In the genomic region with DNA sequence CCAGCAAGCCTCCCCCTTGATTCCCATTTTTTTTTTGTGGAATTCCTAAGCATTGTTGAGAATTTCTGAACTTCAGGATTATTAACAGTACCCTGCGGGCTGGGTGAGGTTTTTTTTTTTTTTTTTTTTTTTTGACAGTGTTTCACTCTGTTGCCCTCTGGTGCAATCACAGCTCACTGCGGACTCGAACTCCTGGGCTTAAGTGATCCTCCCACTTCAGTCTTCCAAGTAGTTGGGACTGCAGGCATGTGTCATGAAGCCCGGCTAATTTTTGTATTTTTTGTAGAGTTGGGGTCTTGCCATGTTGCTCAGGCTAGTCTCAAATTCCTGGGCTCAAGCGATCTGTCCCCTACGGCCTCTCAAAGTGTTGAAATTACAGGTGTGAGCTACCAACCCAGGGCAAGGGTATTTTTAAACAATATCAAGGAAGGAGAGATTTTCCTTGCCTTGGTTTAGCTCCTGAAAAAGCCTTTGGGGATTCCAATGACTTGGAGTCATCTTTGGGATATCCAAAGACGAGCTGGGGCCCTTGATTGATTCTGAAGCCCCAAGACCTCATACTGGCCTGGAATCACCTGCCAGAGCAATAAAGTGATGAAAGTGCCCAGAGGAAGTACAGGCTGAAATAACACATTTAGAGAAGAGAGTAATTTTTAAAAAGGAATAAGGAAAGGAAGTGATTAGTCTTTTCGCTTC, we compare ENCODE assay signal across 21 cellular contexts.
A peak's percentile ranks its signal among the peaks of the same experiment; 100 is the strongest.
DNase-seq lines count a peak whose midpoint lies in the region; ATAC-seq and TF ChIP-seq lines count a peak whose summit lies in the region.
"Had no signal": no experiment of that assay in that cellular context is flagged by ENCODE, and none has a peak within 500 bp of the region (broad histone marks: within the 10 kb centered on the region; RNA-seq: fewer than 3 reads in every experiment).

No MANE protein-coding gene starts in this region.

- H3K4me2 ChIP-seq in IMR-90 (ENCODE audit: low read depth, low read length) (no peak overlapping the region), mesendoderm (ENCODE audit: low read length) (no peak overlapping the region)

- no peak overlapping the region for H3K27ac ChIP-seq in IMR-90 (ENCODE audit: insufficient read depth, low read length)
- no peak overlapping the region for H3K27ac ChIP-seq in mesendoderm (ENCODE audit: low read depth, low read length)
- H3K27ac ChIP-seq: pancreas, Peyer's patch, thoracic aorta had no signal

- DNase-seq in CD1c-positive myeloid dendritic cell (ENCODE audit: extremely low spot score) (peak; percentile 49), IMR-90 (no peak), amniotic epithelial cell (ENCODE audit: low read depth) (peak; percentile 32), mesendoderm (peak; percentile 71), GM03348 (ENCODE audit: low spot score) (no peak), HuH-7 (ENCODE audit: low spot score) (no peak), A172 (ENCODE audit: low spot score) (no peak)
- DNase-seq: activated CD4-positive, alpha-beta T cell treated with anti-CD3 and anti-CD28 coated beads for 4 hours; activated naive CD8-positive, alpha-beta T cell treated with anti-CD3 and anti-CD28 coated beads for 36 hours; CD8-positive, alpha-beta T cell; effector memory CD4-positive, alpha-beta T cell; H7; left cardiac atrium; naive thymus-derived CD8-positive, alpha-beta T cell; NCI-H146; NCI-H69; pancreas; Peyer's patch had no signal

- H4K8ac ChIP-seq in IMR-90 (ENCODE audit: low read depth in 2 of 2, low read length in 2 of 2), result no peak overlapping the region
- no peak overlapping the region for H4K8ac ChIP-seq in mesendoderm (ENCODE audit: low read depth, low read length)

- 0 out of 2 replicates have a peak overlapping the region, but pooled peaks have one; percentile 19 for H3K14ac ChIP-seq in IMR-90 (replicated peaks; ENCODE audit: low read depth, low read length)

- POLR2A ChIA-PET in IMR-90 (lab: Charles Lee; ENCODE audit: unreplicated experiment), result no interaction called here

- TF ChIP-seq CTCF in IMR-90 (conservative IDR thresholded peaks at IDR 0.05; ENCODE audit: low read depth, low read length), result no peak

- H2AK9ac ChIP-seq in IMR-90 (replicated peaks; ENCODE audit: low read depth, low read length, poor library complexity), result no peak overlapping the region

- BruUV-seq in IMR-90 (replicated peaks; lab: Mats Ljungman, UMichigan), result no TSS peak

- no peak overlapping the region for H3K4me3 ChIP-seq in IMR-90 (ENCODE audit: insufficient read depth, low read depth, low read length)
- H3K4me3 ChIP-seq in mesendoderm (ENCODE audit: low read length), result no peak overlapping the region
- H3K4me3 ChIP-seq: pancreas, Peyer's patch, thoracic aorta had no signal

- H4K20me1 ChIP-seq in IMR-90 (ENCODE audit: insufficient read depth, low read length), result no peaks in the 10 kb centered on the region

- H2AK5ac ChIP-seq in IMR-90 (ENCODE audit: low read depth, low read length) (no peak overlapping the region), mesendoderm (ENCODE audit: low read length) (no peak overlapping the region)

- H3K9me3 ChIP-seq in IMR-90 (ENCODE audit: control insufficient read depth, insufficient read depth, low read length), result peaks cover 2% of the 10 kb centered on the region; the same call in 1 of the 2 replicates
- H3K9me3 ChIP-seq: pancreas, Peyer's patch, thoracic aorta had no signal

- no peak overlapping the region for H3K9ac ChIP-seq in IMR-90 (ENCODE audit: low read depth, low read length)
- H3K9ac ChIP-seq in mesendoderm (ENCODE audit: low read length), result no peak overlapping the region

- peak overlapping the region; percentile 20 for H3K4ac ChIP-seq in IMR-90 (ENCODE audit: low read depth, low read length)
- no peak overlapping the region for H3K4ac ChIP-seq in mesendoderm (ENCODE audit: low read depth, low read length)

- H2AFZ ChIP-seq in IMR-90 (replicated peaks; ENCODE audit: low read length, poor library complexity), result no peak overlapping the region

- no CpG with 5 or more reads among the region's 8 CpGs for WGBS in IMR-90 (ENCODE audit: extremely low coverage in 2 of 2, insufficient read length in 1 of 2), 2 experiments
- no CpG with 5 or more reads among the region's 8 CpGs for whole genome bisulfite sequencing in mesendoderm (ENCODE audit: extremely low coverage, insufficient coverage, low lambda C conversion rate)

- no peaks in the 10 kb centered on the region; the same call in 1 of the 2 replicates for H3K9me1 ChIP-seq in IMR-90 (ENCODE audit: insufficient read depth, low read length)

- H3K36me3 ChIP-seq in IMR-90 (ENCODE audit: control insufficient read depth, insufficient read depth, low read length), result no peaks in the 10 kb centered on the region
- no peaks in the 10 kb centered on the region for H3K36me3 ChIP-seq in mesendoderm (ENCODE audit: control insufficient read depth, insufficient read depth, low read length)
- H3K36me3 ChIP-seq: pancreas, Peyer's patch, thoracic aorta had no signal

- TF ChIP-seq RAD21 in IMR-90 (IDR thresholded peaks at IDR 0.05; ENCODE audit: low read length), result no peak

- no peak overlapping the region for H3K56ac ChIP-seq in IMR-90 (ENCODE audit: extremely low read depth, insufficient read depth, low read length)
- H3K56ac ChIP-seq in mesendoderm (ENCODE audit: low read length), result no peak overlapping the region

- H3K79me2 ChIP-seq in mesendoderm (ENCODE audit: control insufficient read depth, insufficient read depth, low read length), result no peaks in the 10 kb centered on the region

- H2BK5ac ChIP-seq in IMR-90 (ENCODE audit: low read depth, low read length, poor library complexity, severe bottlenecking), result peak overlapping the region; percentile 100
- no peak overlapping the region for H2BK5ac ChIP-seq in mesendoderm (ENCODE audit: low read length)

- in situ Hi-C loops in IMR-90 (cut with MboI; ENCODE audit: low sequenced_read_pairs), result no loop called here

- H2BK20ac ChIP-seq in IMR-90 (ENCODE audit: low read depth, low read length), result peak overlapping the region; percentile 29; the same call in 1 of the 2 replicates

- ATAC-seq in IMR-90 (ENCODE audit: low read depth) (no peak), HG03135 (IDR thresholded peaks at IDR 0.05; ENCODE audit: unreplicated experiment) (no peak)
- ATAC-seq: CD8-positive, alpha-beta T cell; left cardiac atrium; naive thymus-derived CD8-positive, alpha-beta T cell; pancreas; stimulated activated memory B cell treated with anti-CD40 and anti-IgM and Interleukin-4, amounts not matched to agents 10 μg/mL and 1 μg/mL and 100 μg/mL, for 72 hours had no signal

- H3K23ac ChIP-seq in IMR-90 (ENCODE audit: low read depth, low read length) (no peak overlapping the region), mesendoderm (ENCODE audit: low read length) (no peak overlapping the region)

- intact Hi-C loops in IMR-90 (cut with micrococcal nuclease), result no loop called here

- H3K79me1 ChIP-seq in IMR-90 (ENCODE audit: low read depth in 1 of 2, low read length in 2 of 2), result no peaks in the 10 kb centered on the region
- H3K79me1 ChIP-seq in mesendoderm (ENCODE audit: low read length), result no peaks in the 10 kb centered on the region

- CTCF ChIA-PET in IMR-90 (lab: Yijun Ruan, JAX), result interaction anchor here (0.7 kb wide), 3 partner anchors 51 to 304 kb away, joined by 3 to 4 read pairs (median 4); no protein-coding TSS in a partner anchor

- TF ChIP-seq POLR2A in IMR-90 (IDR thresholded peaks at IDR 0.05; ENCODE audit: low read depth, low read length), result no peak

- peak overlapping the region; percentile 54; the same call in 1 of the 3 replicates for H2BK15ac ChIP-seq in IMR-90 (ENCODE audit: low read depth, low read length)
- H2BK15ac ChIP-seq in mesendoderm (replicated peaks; ENCODE audit: low read depth), result no peak overlapping the region

- H3K4me1 ChIP-seq in IMR-90 (ENCODE audit: control insufficient read depth, insufficient read depth, low read length), result peaks cover 9% of the 10 kb centered on the region
- peaks cover 2% of the 10 kb centered on the region for H3K4me1 ChIP-seq in mesendoderm (ENCODE audit: control insufficient read depth, low read depth, low read length)
- H3K4me1 ChIP-seq: pancreas, Peyer's patch had no signal

- peak overlapping the region; percentile 46 for H4K91ac ChIP-seq in IMR-90 (ENCODE audit: insufficient read depth, low read depth, low read length)

- H3K27me3 ChIP-seq in IMR-90 (ENCODE audit: control insufficient read depth, insufficient read depth, low read length), result no peaks in the 10 kb centered on the region
- no peaks in the 10 kb centered on the region for H3K27me3 ChIP-seq in mesendoderm (ENCODE audit: insufficient read depth, low read length, poor library complexity)
- H3K27me3 ChIP-seq: pancreas, Peyer's patch had no signal

- peak overlapping the region; percentile 39; the same call in 1 of the 2 replicates for H4K5ac ChIP-seq in IMR-90 (ENCODE audit: low read depth, low read length)
- no peak overlapping the region for H4K5ac ChIP-seq in mesendoderm (ENCODE audit: low read length)

- H3K18ac ChIP-seq in IMR-90 (ENCODE audit: low read depth, low read length) (peak overlapping the region; percentile 57; the same call in 1 of the 2 replicates), mesendoderm (ENCODE audit: low read length) (peak overlapping the region; percentile 60)

- dilution Hi-C loops in IMR-90 (cut with HindIII; ENCODE audit: low sequenced_read_pairs, unreplicated experiment), result no loop called here

- H2BK120ac ChIP-seq in IMR-90 (ENCODE audit: low read depth, low read length) (peak overlapping the region; percentile 22; the same call in 1 of the 2 replicates), mesendoderm (ENCODE audit: low read depth, low read length) (peak overlapping the region; percentile 38)

TF ChIP-seq in IMR-90, 13 proteins besides CTCF, POLR2A, EP300 and RAD21 (continues in another document):
- TF ChIP-seq MAFK (IDR thresholded peaks at IDR 0.05; ENCODE audit: low read depth, low read length), result no peak
- no peak for TF ChIP-seq SMC3 (IDR thresholded peaks at IDR 0.05; ENCODE audit: low read depth, low read length)
- TF ChIP-seq, protein P1, sequence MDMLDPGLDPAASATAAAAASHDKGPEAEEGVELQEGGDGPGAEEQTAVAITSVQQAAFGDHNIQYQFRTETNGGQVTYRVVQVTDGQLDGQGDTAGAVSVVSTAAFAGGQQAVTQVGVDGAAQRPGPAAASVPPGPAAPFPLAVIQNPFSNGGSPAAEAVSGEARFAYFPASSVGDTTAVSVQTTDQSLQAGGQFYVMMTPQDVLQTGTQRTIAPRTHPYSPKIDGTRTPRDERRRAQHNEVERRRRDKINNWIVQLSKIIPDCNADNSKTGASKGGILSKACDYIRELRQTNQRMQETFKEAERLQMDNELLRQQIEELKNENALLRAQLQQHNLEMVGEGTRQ (IDR thresholded peaks at IDR 0.05; ENCODE audit: low read depth, low read length), result no peak
- TF ChIP-seq BHLHE40 (IDR thresholded peaks at IDR 0.05; ENCODE audit: low read depth, low read length), result no peak
- TF ChIP-seq RCOR1 (IDR thresholded peaks at IDR 0.05; ENCODE audit: insufficient replicate concordance, low read length), result no peak
- no peak for TF ChIP-seq MXI1 (IDR thresholded peaks at IDR 0.05; ENCODE audit: borderline replicate concordance, low read depth, low read length)

Comparison
In these comparisons a context has a peak if more than half of its experiments do, and no peak if none do; other contexts are left out.
1. DNase-seq: peak in CD1c-positive myeloid dendritic cell (single experiment), amniotic epithelial cell (single experiment) and mesendoderm (single experiment); none in IMR-90 (single experiment), GM03348 (single experiment), HuH-7 (single experiment) and A172 (single experiment).